15 cellular contexts compared by ENCODE assay signal in genomic region chr2:131056204-131056975, GRCh38. TPM values are rescaled to one million over a fixed set of nuclear protein-coding genes. Genes with fewer than 3 reads are reported as not detected.
A peak's percentile ranks its signal among the peaks of the same experiment; 100 is the strongest.
DNase-seq lines count a peak whose midpoint lies in the region; ATAC-seq, FAIRE-seq and TF ChIP-seq lines count a peak whose summit lies in the region.
"Had no signal": no experiment of that assay in that cellular context is flagged by ENCODE, and none has a peak within 500 bp of the region (broad histone marks: within the 10 kb centered on the region; RNA-seq: fewer than 3 reads in every experiment).

No MANE protein-coding gene starts in this region.

- H3K4me3 ChIP-seq in HepG2 (replicated peaks in 1 of 3; ENCODE audit: insufficient read depth in 1 of 3, low read depth in 2 of 3, low read length in 3 of 3) (no peak overlapping the region), right lobe of liver (no peak overlapping the region), mesenchymal stem cell (ENCODE audit: insufficient read depth in 1 of 2, low read depth in 1 of 2, low read length in 2 of 2) (no peak overlapping the region)
- H3K4me3 ChIP-seq: skin epidermis, uterus had no signal

- H3K9ac ChIP-seq in HepG2 (ENCODE audit: insufficient read depth, low read depth, low read length) (no peak overlapping the region), mesenchymal stem cell (ENCODE audit: low read length) (no peak overlapping the region)

- no TSS peak for BruUV-seq in HepG2 (replicated peaks; lab: Mats Ljungman, UMichigan)

- no peak overlapping the region for H3K14ac ChIP-seq in mesenchymal stem cell (ENCODE audit: low read length in 2 of 2)

- no peak for TF ChIP-seq POLR2A in HepG2 (IDR thresholded peaks at IDR 0.05; ENCODE audit: insufficient read depth in 1 of 2, low read depth in 2 of 2, low read length in 2 of 2)
- no peak for TF ChIP-seq POLR2A in right lobe of liver (IDR thresholded peaks at IDR 0.05)

- peaks cover 37% of the 10 kb centered on the region for H3K79me1 ChIP-seq in mesenchymal stem cell (replicated peaks; ENCODE audit: low read length, poor library complexity, severe bottlenecking)

- no peak overlapping the region for H3K23ac ChIP-seq in mesenchymal stem cell (ENCODE audit: low read length in 2 of 2)

- no peak overlapping the region for H2BK120ac ChIP-seq in mesenchymal stem cell (ENCODE audit: low read depth, low read length)

- H3K18ac ChIP-seq in mesenchymal stem cell (ENCODE audit: low read depth in 1 of 2, low read length in 2 of 2): no peak overlapping the region

- peaks cover 17% of the 10 kb centered on the region for H3K4me1 Mint-ChIP-seq in type B pancreatic cell (ENCODE audit: unreplicated experiment)

- H3K36me3 Mint-ChIP-seq in type B pancreatic cell: peaks cover 48% of the 10 kb centered on the region

- H2BK15ac ChIP-seq in mesenchymal stem cell (ENCODE audit: low read depth, poor library complexity, severe bottlenecking): no peak overlapping the region

- H3K9me3 ChIP-seq in HepG2 (ENCODE audit: low read length) (no peaks in the 10 kb centered on the region), right lobe of liver (no peaks in the 10 kb centered on the region), mesenchymal stem cell (ENCODE audit: control insufficient read depth, low read length) (no peaks in the 10 kb centered on the region)
- H3K9me3 ChIP-seq: uterus had no signal

- H3K27ac ChIP-seq in HepG2 (ENCODE audit: extremely low read length, insufficient read depth, low read length): no peak overlapping the region
- H3K27ac ChIP-seq in right lobe of liver: no peak overlapping the region
- peak overlapping the region; percentile 24 for H3K27ac ChIP-seq in angular gyrus (ENCODE audit: low read depth, low read length)
- H3K27ac ChIP-seq in mesenchymal stem cell (ENCODE audit: low read length, poor library complexity, severe bottlenecking): peak overlapping the region; percentile 37
- H3K27ac ChIP-seq: uterus had no signal

- no peak overlapping the region for H3K4me3 Mint-ChIP-seq in type B pancreatic cell

- CTCF ChIA-PET in HepG2 (lab: Yijun Ruan, JAX; ENCODE audit: low intra/inter-chr PET ratio, low total read pairs): no interaction called here

- in situ Hi-C loops in HepG2 (cut with HindIII; ENCODE audit: extremely low pct_ligation_motif_present, low pct_unique_long_range_greater_than_20kb): no loop called here

- WGBS in HepG2 (ENCODE audit: low lambda C conversion rate): 98% methylated on average over 6 of the region's 6 CpGs
- 89% methylated on average over 3 of the region's 6 CpGs for WGBS in right lobe of liver (ENCODE audit: insufficient coverage, low coverage, low lambda C conversion rate, missing lambda C conversion rate)
- 97% methylated on average over 6 of the region's 6 CpGs for WGBS in mesenchymal stem cell

- H2AK5ac ChIP-seq in mesenchymal stem cell (ENCODE audit: low read length, severe bottlenecking): no peak overlapping the region

- no peak overlapping the region for H4K91ac ChIP-seq in mesenchymal stem cell (ENCODE audit: low read length)

- H2BK5ac ChIP-seq in mesenchymal stem cell (ENCODE audit: low read depth, low read length, poor library complexity, severe bottlenecking): no peak overlapping the region

- FAIRE-seq in HepG2 (lab: Jason Lieb, UNC): no peak
- FAIRE-seq: HTR-8/SVneo had no signal

- H3K4me2 ChIP-seq in HepG2 (ENCODE audit: low read depth, low read length): no peak overlapping the region
- no peak overlapping the region for H3K4me2 ChIP-seq in mesenchymal stem cell (ENCODE audit: low read length, poor library complexity, severe bottlenecking)

- peaks cover 61% of the 10 kb centered on the region for H3K79me2 ChIP-seq in HepG2 (ENCODE audit: insufficient read depth, low read length)

- no peaks in the 10 kb centered on the region for H3K9me3 Mint-ChIP-seq in type B pancreatic cell

- TF ChIP-seq RAD21 in HepG2 (CRISPR knock-in tag; IDR thresholded peaks at IDR 0.05): no peak

- no peak overlapping the region for H3K4ac ChIP-seq in mesenchymal stem cell (ENCODE audit: low read depth in 1 of 2, low read length in 2 of 2)

- H2AFZ ChIP-seq in HepG2 (ENCODE audit: low read length) (no peak overlapping the region), mesenchymal stem cell (ENCODE audit: low read depth, low read length) (no peak overlapping the region)

- H3K4me1 ChIP-seq in HepG2 (ENCODE audit: insufficient read depth, low read length) (no peaks in the 10 kb centered on the region), right lobe of liver (no peaks in the 10 kb centered on the region), mesenchymal stem cell (ENCODE audit: control insufficient read depth, insufficient read depth, low read depth, low read length) (peaks cover 11% of the 10 kb centered on the region)

- peak overlapping the region; percentile 36 for H3K27ac Mint-ChIP-seq in type B pancreatic cell

- H3K36me3 ChIP-seq in HepG2 (replicated peaks in 1 of 2; ENCODE audit: control insufficient read depth in 1 of 2, insufficient read depth in 2 of 2, low read length in 2 of 2) (peaks cover 47 to 88% of the 10 kb centered on the region in 2 experiments), right lobe of liver (peaks cover 4 to 73% (median 37%) of the 10 kb centered on the region in 4 donors), mesenchymal stem cell (ENCODE audit: control insufficient read depth in 1 of 2, insufficient read depth in 2 of 2, low read depth in 1 of 2, low read length in 2 of 2) (peaks cover 56 to 82% of the 10 kb centered on the region in 2 experiments)
- H3K36me3 ChIP-seq: uterus had no signal

- no peaks in the 10 kb centered on the region for H3K27me3 ChIP-seq in HepG2 (ENCODE audit: control insufficient read depth in 1 of 2, insufficient read depth in 2 of 2, low read length in 2 of 2)
- no peaks in the 10 kb centered on the region for H3K27me3 ChIP-seq in right lobe of liver
- no peaks in the 10 kb centered on the region for H3K27me3 ChIP-seq in mesenchymal stem cell (ENCODE audit: control insufficient read depth in 1 of 2, insufficient read depth in 1 of 2, low read length in 2 of 2)
- H3K27me3 ChIP-seq: uterus had no signal

- DNase-seq in HepG2 (ENCODE audit: low spot score) (no peak), right lobe of liver (no peak), mesenchymal stem cell (no peak), type B pancreatic cell (ENCODE audit: extremely low spot score, unreplicated experiment) (no peak), left colon (no peak), H4 (ENCODE audit: low spot score) (no peak), GM20000 (ENCODE audit: low spot score) (no peak)
- DNase-seq: activated CD4-positive, alpha-beta T cell treated with anti-CD3 and anti-CD28 coated beads, Interleukin-2, amount 50 U/mL, for 4 hours; AML-193; NCI-H1105 treated with DMSO at 0.1 percent for 48 hours; SW 1271; uterus had no signal

- intact Hi-C loops in HepG2 (cut with micrococcal nuclease; ENCODE audit: unreplicated experiment) (no loop called here), right lobe of liver (cut with DNase I) (no loop called here), left colon (cut with DNase I, micrococcal nuclease) (no loop called here)

- POLR2A ChIA-PET in HepG2 (lab: Yijun Ruan, JAX): no interaction called here

- ATAC-seq in HepG2 (no peak), right lobe of liver (no peak), left colon (no peak)

- TF ChIP-seq EP300 in HepG2 (IDR thresholded peaks at IDR 0.05; ENCODE audit: low read depth in 2 of 2, low read length in 2 of 2) (no peak), HepG2 (CRISPR knock-in tag; IDR thresholded peaks at IDR 0.05; ENCODE audit: borderline replicate concordance) (no peak)

- H4K20me1 ChIP-seq in HepG2 (ENCODE audit: insufficient read depth, low read length): peaks cover 34% of the 10 kb centered on the region

- H4K8ac ChIP-seq in mesenchymal stem cell (ENCODE audit: low read length): no peak overlapping the region

- no peak overlapping the region for H2BK12ac ChIP-seq in mesenchymal stem cell (ENCODE audit: low read length in 2 of 2)

- TF ChIP-seq CTCF in HepG2 (CRISPR knock-in tag; IDR thresholded peaks at IDR 0.05) (no peak), right lobe of liver (IDR thresholded peaks at IDR 0.05) (no peak), type B pancreatic cell (conservative IDR thresholded peaks at IDR 0.05) (no peak), GM20000 (IDR thresholded peaks at IDR 0.05; ENCODE audit: extremely low read depth, missing control alignments) (no peak)

- H3K27me3 Mint-ChIP-seq in type B pancreatic cell: no peaks in the 10 kb centered on the region

RNA-seq across cellular contexts. Expression of gene FAM168B, which starts 36.9 kb away (rescaled TPM):
- total RNA-seq in HepG2 (2016; rRNA removed; fragmentation: Illumina TruSeq; extraction: Trizol) (63.7 and 64.5 TPM in 2 replicates), right lobe of liver (10 to 100 TPM; 28.1 to 69.7 (median 33.9) TPM), type B pancreatic cell (ENCODE audit: low replicate concordance) (97.2 and 104 TPM in 2 replicates), left colon (10 to 100 TPM; 83.6 to 96.3 TPM)
- 5.2 and 5.9 TPM in 2 replicates for total RNA-seq in HepG2 (2016; cell fraction: cytosol; rRNA removed; fragmentation: Illumina TruSeq; extraction: Trizol; ENCODE audit: low read depth)
- total RNA-seq in HepG2 (2016; cell fraction: insoluble cytoplasmic fraction; rRNA removed; fragmentation: Illumina TruSeq; extraction: Trizol): 54.8 and 65.4 TPM in 2 replicates
- total RNA-seq in HepG2 (2016; cell fraction: membrane; rRNA removed; fragmentation: Illumina TruSeq; extraction: Trizol): 19.1 and 22.7 TPM in 2 replicates
- 38.5 and 42.2 TPM in 2 replicates for total RNA-seq in HepG2 (2016; cell fraction: nucleus; rRNA removed; fragmentation: Illumina TruSeq; extraction: Trizol)
- polyA plus RNA-seq in HepG2 (2011; rRNA removed): 113 and 127 TPM in 2 replicates
- polyA plus RNA-seq in HepG2 (2011; cell fraction: cytosol; rRNA removed): 82.0 and 115 TPM in 2 replicates
- 115 and 127 TPM in 2 replicates for polyA plus RNA-seq in HepG2 (2011; cell fraction: nucleus; rRNA removed)
- polyA plus RNA-seq in HepG2 (2012): 63.9 and 65.2 TPM in 2 replicates
- polyA plus RNA-seq in HepG2 (2016; cell fraction: cytosol; fragmentation: Illumina TruSeq; extraction: Trizol; ENCODE audit: low read depth): 3.6 and 4.4 TPM in 2 replicates
- polyA plus RNA-seq in HepG2 (2016; cell fraction: insoluble cytoplasmic fraction; fragmentation: Illumina TruSeq; extraction: Trizol; ENCODE audit: low read depth): 63.7 and 70.4 TPM in 2 replicates
- polyA plus RNA-seq in HepG2 (2016; cell fraction: membrane; fragmentation: Illumina TruSeq; extraction: Trizol; ENCODE audit: low read depth): 10.7 and 10.9 TPM in 2 replicates
- polyA plus RNA-seq in HepG2 (2016; cell fraction: nucleus; fragmentation: Illumina TruSeq; extraction: Trizol; ENCODE audit: insufficient read depth, low read depth): 58.6 and 63.4 TPM in 2 replicates
- 146 and 269 TPM in 2 replicates for polyA minus RNA-seq in HepG2 (2011; rRNA and poly(A)+ RNA removed; ENCODE audit: low replicate concordance)
- 63.9 and 69.7 TPM in 2 replicates for polyA minus RNA-seq in HepG2 (2011; cell fraction: cytosol; rRNA and poly(A)+ RNA removed)
- 31.0 and 31.8 TPM in 2 replicates for polyA minus RNA-seq in HepG2 (2011; cell fraction: nucleus; rRNA and poly(A)+ RNA removed)
- polyA plus RNA-seq in mesenchymal stem cell (2013, experiment 1 of 2): 108 TPM
- polyA plus RNA-seq in mesenchymal stem cell (2013, experiment 2 of 2): 105 TPM
- total RNA-seq in H4 (2014; rRNA removed; shearing (Covaris generic)): 56.1 and 61.7 TPM in 2 replicates

RNA-seq across cellular contexts. Expression of gene PLEKHB2, which starts 48.7 kb away (rescaled TPM):
- total RNA-seq in HepG2 (2016; rRNA removed; fragmentation: Illumina TruSeq; extraction: Trizol) (78.9 and 110 TPM in 2 replicates), right lobe of liver (10 to 100 TPM in 4 of 6 experiments, 1 to 10 TPM in 2; 8.9 to 22.3 (median 17.5) TPM), type B pancreatic cell (ENCODE audit: low replicate concordance) (43.4 and 49.2 TPM in 2 replicates), left colon (100 to 1,000 TPM in 1 of 2 donors, 10 to 100 TPM in 1; 73.8 to 150 TPM)
- 5.7 and 5.8 TPM in 2 replicates for total RNA-seq in HepG2 (2016; cell fraction: cytosol; rRNA removed; fragmentation: Illumina TruSeq; extraction: Trizol; ENCODE audit: low read depth)
- total RNA-seq in HepG2 (2016; cell fraction: insoluble cytoplasmic fraction; rRNA removed; fragmentation: Illumina TruSeq; extraction: Trizol): 79.4 and 115 TPM in 2 replicates
- 23.2 and 24.7 TPM in 2 replicates for total RNA-seq in HepG2 (2016; cell fraction: membrane; rRNA removed; fragmentation: Illumina TruSeq; extraction: Trizol)
- total RNA-seq in HepG2 (2016; cell fraction: nucleus; rRNA removed; fragmentation: Illumina TruSeq; extraction: Trizol): 42.5 and 48.0 TPM in 2 replicates
- polyA plus RNA-seq in HepG2 (2011; rRNA removed): 61.5 and 73.0 TPM in 2 replicates
- 65.3 and 72.4 TPM in 2 replicates for polyA plus RNA-seq in HepG2 (2011; cell fraction: cytosol; rRNA removed)
- polyA plus RNA-seq in HepG2 (2011; cell fraction: nucleus; rRNA removed): 45.0 and 54.5 TPM in 2 replicates
- 45.1 and 56.7 TPM in 2 replicates for polyA plus RNA-seq in HepG2 (2012)
- polyA plus RNA-seq in HepG2 (2016; cell fraction: cytosol; fragmentation: Illumina TruSeq; extraction: Trizol; ENCODE audit: low read depth): 3.1 TPM in 2 replicates
- polyA plus RNA-seq in HepG2 (2016; cell fraction: insoluble cytoplasmic fraction; fragmentation: Illumina TruSeq; extraction: Trizol; ENCODE audit: low read depth): 88.2 and 92.6 TPM in 2 replicates
- 9.5 and 11.4 TPM in 2 replicates for polyA plus RNA-seq in HepG2 (2016; cell fraction: membrane; fragmentation: Illumina TruSeq; extraction: Trizol; ENCODE audit: low read depth)
- polyA plus RNA-seq in HepG2 (2016; cell fraction: nucleus; fragmentation: Illumina TruSeq; extraction: Trizol; ENCODE audit: insufficient read depth, low read depth): 55.3 and 58.5 TPM in 2 replicates
- polyA minus RNA-seq in HepG2 (2011; rRNA and poly(A)+ RNA removed; ENCODE audit: low replicate concordance): 79.4 and 118 TPM in 2 replicates
- 62.2 and 79.1 TPM in 2 replicates for polyA minus RNA-seq in HepG2 (2011; cell fraction: cytosol; rRNA and poly(A)+ RNA removed)
- polyA minus RNA-seq in HepG2 (2011; cell fraction: nucleus; rRNA and poly(A)+ RNA removed): 51.4 and 56.7 TPM in 2 replicates
- polyA plus RNA-seq in mesenchymal stem cell (2013, experiment 1 of 2): 58.0 TPM
- polyA plus RNA-seq in mesenchymal stem cell (2013, experiment 2 of 2): 59.1 TPM
- 122 and 125 TPM in 2 replicates for total RNA-seq in H4 (2014; rRNA removed; shearing (Covaris generic))

Comparison
In these comparisons a context has a peak if more than half of its experiments do, and no peak if none do; other contexts are left out.
1. H3K27ac ChIP-seq: peak in angular gyrus (single experiment) and mesenchymal stem cell (single experiment); none in HepG2 (single experiment) and right lobe of liver (0 of 3).